21 cellular contexts compared by ENCODE assay signal in the genomic region with DNA sequence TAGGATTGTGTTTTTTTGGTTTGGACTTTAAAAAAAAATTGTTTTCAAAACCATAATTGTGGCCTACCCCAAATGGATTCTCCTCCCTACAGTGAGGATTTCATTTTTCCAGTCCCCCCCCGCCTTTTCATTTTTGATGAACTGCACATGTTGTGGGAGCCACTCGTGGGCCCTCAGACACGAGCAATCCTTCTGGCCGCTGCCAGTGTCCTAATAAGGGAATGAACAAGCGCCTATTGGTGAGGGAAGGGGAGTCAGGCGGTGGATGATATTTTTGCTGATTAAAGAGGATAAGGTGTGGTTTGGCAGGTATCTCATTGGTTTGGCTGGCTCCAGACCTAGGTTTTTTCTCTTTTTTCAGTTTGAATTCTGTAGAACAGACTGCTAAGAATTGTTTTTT.
A peak's percentile ranks its signal among the peaks of the same experiment; 100 is the strongest.
DNase-seq lines count a peak whose midpoint lies in the region; ATAC-seq, FAIRE-seq and TF ChIP-seq lines count a peak whose summit lies in the region.
"Had no signal": no experiment of that assay in that cellular context is flagged by ENCODE, and none has a peak within 500 bp of the region (broad histone marks: within the 10 kb centered on the region; RNA-seq: fewer than 3 reads in every experiment).

No MANE protein-coding gene starts in this region.

- H3K9me3 Mint-ChIP-seq in neural crest cell = no peaks in the 10 kb centered on the region
- H3K9me3 Mint-ChIP-seq: CD8-positive, alpha-beta T cell; stimulated activated memory B cell treated with anti-CD40 and anti-IgM and Interleukin-4, amounts not matched to agents 10 μg/mL and 1 μg/mL and 100 μg/mL, for 72 hours had no signal

- H3K9me3 ChIP-seq in ascending aorta = no peaks in the 10 kb centered on the region
- H3K9me3 ChIP-seq: esophagus squamous epithelium, neutrophil had no signal

- H3K36me3 Mint-ChIP-seq in neural crest cell (ENCODE audit: low read depth) = peaks cover 2% of the 10 kb centered on the region
- H3K36me3 Mint-ChIP-seq: CD8-positive, alpha-beta T cell; stimulated activated memory B cell treated with anti-CD40 and anti-IgM and Interleukin-4, amounts not matched to agents 10 μg/mL and 1 μg/mL and 100 μg/mL, for 72 hours had no signal

- H3K27me3 Mint-ChIP-seq in neural crest cell (ENCODE audit: low read depth) = no peaks in the 10 kb centered on the region
- H3K27me3 Mint-ChIP-seq: stimulated activated memory B cell treated with anti-CD40 and anti-IgM and Interleukin-4, amounts not matched to agents 10 μg/mL and 1 μg/mL and 100 μg/mL, for 72 hours had no signal

- peak overlapping the region; percentile 55 for H3K27ac Mint-ChIP-seq in neural crest cell (ENCODE audit: unreplicated experiment)
- H3K27ac Mint-ChIP-seq: CD8-positive, alpha-beta T cell; stimulated activated memory B cell treated with anti-CD40 and anti-IgM and Interleukin-4, amounts not matched to agents 10 μg/mL and 1 μg/mL and 100 μg/mL, for 72 hours had no signal

- H3K79me2 ChIP-seq in ACC112 (ENCODE audit: control insufficient read depth, insufficient read depth, low read length, unreplicated experiment) = peaks cover 78% of the 10 kb centered on the region

- no peaks in the 10 kb centered on the region for H3K4me1 Mint-ChIP-seq in neural crest cell

- H3K4me1 ChIP-seq in ACC112 (ENCODE audit: control insufficient read depth, insufficient read depth, low read length, unreplicated experiment) (peaks cover 38% of the 10 kb centered on the region), ascending aorta (peaks cover 11 to 74% of the 10 kb centered on the region in 2 donors)

- H3K27ac ChIP-seq in ACC112 (ENCODE audit: low read depth, low read length) (peak overlapping the region; percentile 35), ascending aorta (peak overlapping the region; percentile 77 to 78)
- H3K27ac ChIP-seq: neutrophil had no signal

- intact Hi-C loops in ascending aorta (cut with DNase I) = no loop called here

- DNase-seq in ascending aorta (ENCODE audit: low spot score in 2 of 2) (no peak), fibroblast of the aortic adventitia (ENCODE audit: low read depth) (peak; percentile 65), neural crest cell (ENCODE audit: low read depth, low spot score) (no peak), DMS79 treated with DMSO at 0.1 percent for 48 hours (lab: John Stamatoyannopoulos, UW) (no peak), D341Med (ENCODE audit: low spot score) (no peak), GM19239 (ENCODE audit: insufficient read length, low spot score) (no peak)
- DNase-seq: ACHN; activated CD4-positive, alpha-beta T cell treated with anti-CD3 and anti-CD28 coated beads, Interleukin-2, amount 50 U/mL, for 1 hour; activated T-cell treated with anti-CD3 and anti-CD28 coated beads, Interleukin-2, amount 50 U/mL, for 1 hour; CD8-positive, alpha-beta T cell; esophagus squamous epithelium; NCI-H1694 treated with DMSO at 0.1 percent for 48 hours; NCI-H510A; small intestine had no signal

- no peak overlapping the region for H3K4me3 ChIP-seq in ACC112 (ENCODE audit: low read depth, low read length)
- no peak overlapping the region for H3K4me3 ChIP-seq in ascending aorta
- H3K4me3 ChIP-seq in fibroblast of the aortic adventitia (ENCODE audit: low read depth, low read length) = no peak overlapping the region
- H3K4me3 ChIP-seq: esophagus squamous epithelium had no signal

- no peak for FAIRE-seq in GM19239 (lab: Jason Lieb, UNC)
- FAIRE-seq: H54, HTR-8/SVneo, small intestine, urothelium cell line had no signal

- H3K36me3 ChIP-seq in ACC112 (ENCODE audit: insufficient read depth, low read length) (peaks cover 9% of the 10 kb centered on the region; the same call in 1 of the 2 replicates), ascending aorta (peaks cover 3 to 4% of the 10 kb centered on the region in 2 donors)
- H3K36me3 ChIP-seq: esophagus squamous epithelium, neutrophil had no signal

- ATAC-seq in GM18873 (IDR thresholded peaks at IDR 0.05; ENCODE audit: low FRiP score, unreplicated experiment) = no peak
- ATAC-seq: CD8-positive, alpha-beta T cell; stimulated activated memory B cell treated with anti-CD40 and anti-IgM and Interleukin-4, amounts not matched to agents 10 μg/mL and 1 μg/mL and 100 μg/mL, for 72 hours had no signal

- no peak overlapping the region for H2AFZ ChIP-seq in ACC112 (ENCODE audit: low read length, unreplicated experiment)

- TF ChIP-seq CTCF in ascending aorta (IDR thresholded peaks at IDR 0.05) (no peak), fibroblast of the aortic adventitia (IDR thresholded peaks at IDR 0.05; ENCODE audit: insufficient read depth, low read length) (peak; percentile 2), neural crest cell (conservative IDR thresholded peaks at IDR 0.05) (no peak)

- H3K27me3 ChIP-seq in ACC112 (ENCODE audit: insufficient read depth, low read length) (no peaks in the 10 kb centered on the region), ascending aorta (no peaks in the 10 kb centered on the region)
- H3K27me3 ChIP-seq: esophagus squamous epithelium, neutrophil had no signal

- H3K4me3 Mint-ChIP-seq in neural crest cell = no peak overlapping the region
- H3K4me3 Mint-ChIP-seq: CD8-positive, alpha-beta T cell; stimulated activated memory B cell treated with anti-CD40 and anti-IgM and Interleukin-4, amounts not matched to agents 10 μg/mL and 1 μg/mL and 100 μg/mL, for 72 hours had no signal
